ENCODE assay signal across 1 cellular context in the genomic region with DNA sequence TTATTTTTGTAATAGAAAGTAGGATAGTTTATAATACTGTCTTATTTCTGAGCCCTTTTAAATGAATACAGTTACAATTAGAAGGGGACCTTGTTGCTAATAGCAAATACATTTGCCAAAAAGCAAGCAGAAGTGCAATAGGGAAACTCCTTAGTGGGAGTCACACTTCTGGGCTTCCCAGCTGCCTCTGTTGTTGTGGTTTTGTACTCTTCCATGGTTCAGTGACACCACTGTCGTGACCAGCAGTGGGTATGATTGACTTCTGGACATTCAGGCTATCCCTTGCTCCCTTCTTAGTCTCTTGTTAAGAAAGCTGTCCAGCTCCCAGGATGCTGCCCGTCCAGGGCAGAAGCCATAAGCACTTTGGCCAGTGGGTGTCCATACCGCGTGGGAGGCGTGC.
TF ChIP-seq lines count a peak whose summit lies in the region.

No MANE protein-coding gene starts in this region.

TF ChIP-seq in GM12878, 131 proteins besides CTCF, POLR2A, EP300 and RAD21 (continues in another document):
- TF ChIP-seq YY1 (IDR thresholded peaks at IDR 0.05; ENCODE audit: low read depth, low read length) (no peak), FOXK2 (IDR thresholded peaks at IDR 0.05) (no peak), ZNF622 (IDR thresholded peaks at IDR 0.05) (no peak), NFIC (IDR thresholded peaks at IDR 0.05; ENCODE audit: low read depth, low read length) (peak; percentile 68; the same call in 1 of the 2 replicates), ZNF274 (IDR thresholded peaks at IDR 0.05; ENCODE audit: insufficient read depth, insufficient read length) (no peak), DPF2 (IDR thresholded peaks at IDR 0.05) (peak; percentile 58), CREM (IDR thresholded peaks at IDR 0.05; ENCODE audit: low read depth) (peak; percentile 39; the same call in 1 of the 2 replicates), KDM1A (IDR thresholded peaks at IDR 0.05; ENCODE audit: borderline replicate concordance) (no peak), LARP7 (IDR thresholded peaks at IDR 0.05) (no peak), TCF12 (IDR thresholded peaks at IDR 0.05; ENCODE audit: low read depth, low read length) (0 out of 2 replicates have a peak, but pooled peaks have one; percentile 34), BCL11A (IDR thresholded peaks at IDR 0.05; ENCODE audit: low read depth, low read length) (no peak; the same call in 1 of the 2 replicates), IKZF1 (conservative IDR thresholded peaks at IDR 0.05) (peak; percentile 46; the same call in 1 of the 2 replicates), MXI1 (IDR thresholded peaks at IDR 0.05; ENCODE audit: low read depth, low read length) (no peak), SIN3A (IDR thresholded peaks at IDR 0.05; ENCODE audit: low read depth, low read length) (no peak), EED (IDR thresholded peaks at IDR 0.05; ENCODE audit: low read depth) (peak; percentile 63; the same call in 1 of the 2 replicates), NFYA (IDR thresholded peaks at IDR 0.05; ENCODE audit: borderline replicate concordance, low read depth, low read length) (no peak), BACH1 (IDR thresholded peaks at IDR 0.05; ENCODE audit: borderline replicate concordance) (no peak; the same call in 1 of the 2 replicates), CHD2 (IDR thresholded peaks at IDR 0.05; ENCODE audit: borderline replicate concordance, low read depth, low read length) (no peak), NFXL1 (IDR thresholded peaks at IDR 0.05; ENCODE audit: borderline replicate concordance) (no peak), BHLHE40 (IDR thresholded peaks at IDR 0.05; ENCODE audit: borderline replicate concordance in 1 of 2, low read depth in 2 of 2, low read length in 1 of 2) (peak; percentile 55 to 65; a peak in 2 of 4 replicates), PAX5 (IDR thresholded peaks at IDR 0.05; ENCODE audit: borderline replicate concordance, low read depth, low read length) (peak; percentile 98), CBFB (IDR thresholded peaks at IDR 0.05; ENCODE audit: low read depth) (peak; percentile 62; the same call in 1 of the 2 replicates), SUPT20H (IDR thresholded peaks at IDR 0.05; ENCODE audit: borderline replicate concordance, control insufficient read depth, low read depth, low read length) (no peak), KAT2A (conservative IDR thresholded peaks at IDR 0.05; ENCODE audit: control insufficient read depth, low read depth, low read length) (no peak), BRCA1 (IDR thresholded peaks at IDR 0.05; ENCODE audit: low read depth, low read length) (no peak), RAD51 (IDR thresholded peaks at IDR 0.05) (no peak), IRF4 (IDR thresholded peaks at IDR 0.05; ENCODE audit: low read depth, low read length) (0 out of 2 replicates have a peak, but pooled peaks have one; percentile 22), TBL1XR1 (IDR thresholded peaks at IDR 0.05; ENCODE audit: low read depth, low read length) (0 out of 2 replicates have a peak, but pooled peaks have one; percentile 40), HDGF (IDR thresholded peaks at IDR 0.05) (no peak), POLR2AphosphoS2 (IDR thresholded peaks at IDR 0.05; ENCODE audit: low read depth, low read length) (no peak), RUNX3 (IDR thresholded peaks at IDR 0.05; ENCODE audit: low read length) (peak; percentile 94), SPI1 (IDR thresholded peaks at IDR 0.05; ENCODE audit: borderline replicate concordance, insufficient read depth, low read depth, low read length) (peak; percentile 25; the same call in 1 of the 2 replicates), ZBED1 (IDR thresholded peaks at IDR 0.05; ENCODE audit: borderline replicate concordance) (peak; percentile 94; the same call in 1 of the 2 replicates), RB1 (IDR thresholded peaks at IDR 0.05; ENCODE audit: borderline replicate concordance) (no peak), ZZZ3 (IDR thresholded peaks at IDR 0.05; ENCODE audit: control insufficient read depth, insufficient read length, low read depth) (no peak)
- TF ChIP-seq, protein P1, sequence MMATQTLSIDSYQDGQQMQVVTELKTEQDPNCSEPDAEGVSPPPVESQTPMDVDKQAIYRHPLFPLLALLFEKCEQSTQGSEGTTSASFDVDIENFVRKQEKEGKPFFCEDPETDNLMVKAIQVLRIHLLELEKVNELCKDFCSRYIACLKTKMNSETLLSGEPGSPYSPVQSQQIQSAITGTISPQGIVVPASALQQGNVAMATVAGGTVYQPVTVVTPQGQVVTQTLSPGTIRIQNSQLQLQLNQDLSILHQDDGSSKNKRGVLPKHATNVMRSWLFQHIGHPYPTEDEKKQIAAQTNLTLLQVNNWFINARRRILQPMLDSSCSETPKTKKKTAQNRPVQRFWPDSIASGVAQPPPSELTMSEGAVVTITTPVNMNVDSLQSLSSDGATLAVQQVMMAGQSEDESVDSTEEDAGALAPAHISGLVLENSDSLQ (IDR thresholded peaks at IDR 0.05), result 0 out of 2 replicates have a peak, but pooled peaks have one; percentile 33
- TF ChIP-seq, protein P2, sequence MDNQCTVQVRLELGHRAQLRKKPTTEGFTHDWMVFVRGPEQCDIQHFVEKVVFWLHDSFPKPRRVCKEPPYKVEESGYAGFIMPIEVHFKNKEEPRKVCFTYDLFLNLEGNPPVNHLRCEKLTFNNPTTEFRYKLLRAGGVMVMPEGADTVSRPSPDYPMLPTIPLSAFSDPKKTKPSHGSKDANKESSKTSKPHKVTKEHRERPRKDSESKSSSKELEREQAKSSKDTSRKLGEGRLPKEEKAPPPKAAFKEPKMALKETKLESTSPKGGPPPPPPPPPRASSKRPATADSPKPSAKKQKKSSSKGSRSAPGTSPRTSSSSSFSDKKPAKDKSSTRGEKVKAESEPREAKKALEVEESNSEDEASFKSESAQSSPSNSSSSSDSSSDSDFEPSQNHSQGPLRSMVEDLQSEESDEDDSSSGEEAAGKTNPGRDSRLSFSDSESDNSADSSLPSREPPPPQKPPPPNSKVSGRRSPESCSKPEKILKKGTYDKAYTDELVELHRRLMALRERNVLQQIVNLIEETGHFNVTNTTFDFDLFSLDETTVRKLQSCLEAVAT (IDR thresholded peaks at IDR 0.05), result no peak
- TF ChIP-seq, protein P3, sequence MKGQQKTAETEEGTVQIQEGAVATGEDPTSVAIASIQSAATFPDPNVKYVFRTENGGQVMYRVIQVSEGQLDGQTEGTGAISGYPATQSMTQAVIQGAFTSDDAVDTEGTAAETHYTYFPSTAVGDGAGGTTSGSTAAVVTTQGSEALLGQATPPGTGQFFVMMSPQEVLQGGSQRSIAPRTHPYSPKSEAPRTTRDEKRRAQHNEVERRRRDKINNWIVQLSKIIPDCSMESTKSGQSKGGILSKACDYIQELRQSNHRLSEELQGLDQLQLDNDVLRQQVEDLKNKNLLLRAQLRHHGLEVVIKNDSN (IDR thresholded peaks at IDR 0.05; ENCODE audit: borderline replicate concordance, extremely low read length, insufficient read depth, low read depth, low read length), result no peak
- TF ChIP-seq, protein P4, sequence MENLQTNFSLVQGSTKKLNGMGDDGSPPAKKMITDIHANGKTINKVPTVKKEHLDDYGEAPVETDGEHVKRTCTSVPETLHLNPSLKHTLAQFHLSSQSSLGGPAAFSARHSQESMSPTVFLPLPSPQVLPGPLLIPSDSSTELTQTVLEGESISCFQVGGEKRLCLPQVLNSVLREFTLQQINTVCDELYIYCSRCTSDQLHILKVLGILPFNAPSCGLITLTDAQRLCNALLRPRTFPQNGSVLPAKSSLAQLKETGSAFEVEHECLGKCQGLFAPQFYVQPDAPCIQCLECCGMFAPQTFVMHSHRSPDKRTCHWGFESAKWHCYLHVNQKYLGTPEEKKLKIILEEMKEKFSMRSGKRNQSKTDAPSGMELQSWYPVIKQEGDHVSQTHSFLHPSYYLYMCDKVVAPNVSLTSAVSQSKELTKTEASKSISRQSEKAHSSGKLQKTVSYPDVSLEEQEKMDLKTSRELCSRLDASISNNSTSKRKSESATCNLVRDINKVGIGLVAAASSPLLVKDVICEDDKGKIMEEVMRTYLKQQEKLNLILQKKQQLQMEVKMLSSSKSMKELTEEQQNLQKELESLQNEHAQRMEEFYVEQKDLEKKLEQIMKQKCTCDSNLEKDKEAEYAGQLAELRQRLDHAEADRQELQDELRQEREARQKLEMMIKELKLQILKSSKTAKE (IDR thresholded peaks at IDR 0.05; ENCODE audit: low read depth, poor library complexity, severe bottlenecking), result no peak
- TF ChIP-seq, protein P5, sequence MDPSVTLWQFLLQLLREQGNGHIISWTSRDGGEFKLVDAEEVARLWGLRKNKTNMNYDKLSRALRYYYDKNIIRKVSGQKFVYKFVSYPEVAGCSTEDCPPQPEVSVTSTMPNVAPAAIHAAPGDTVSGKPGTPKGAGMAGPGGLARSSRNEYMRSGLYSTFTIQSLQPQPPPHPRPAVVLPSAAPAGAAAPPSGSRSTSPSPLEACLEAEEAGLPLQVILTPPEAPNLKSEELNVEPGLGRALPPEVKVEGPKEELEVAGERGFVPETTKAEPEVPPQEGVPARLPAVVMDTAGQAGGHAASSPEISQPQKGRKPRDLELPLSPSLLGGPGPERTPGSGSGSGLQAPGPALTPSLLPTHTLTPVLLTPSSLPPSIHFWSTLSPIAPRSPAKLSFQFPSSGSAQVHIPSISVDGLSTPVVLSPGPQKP (IDR thresholded peaks at IDR 0.05; ENCODE audit: low read depth, low read length), result no peak
- TF ChIP-seq, protein P6, sequence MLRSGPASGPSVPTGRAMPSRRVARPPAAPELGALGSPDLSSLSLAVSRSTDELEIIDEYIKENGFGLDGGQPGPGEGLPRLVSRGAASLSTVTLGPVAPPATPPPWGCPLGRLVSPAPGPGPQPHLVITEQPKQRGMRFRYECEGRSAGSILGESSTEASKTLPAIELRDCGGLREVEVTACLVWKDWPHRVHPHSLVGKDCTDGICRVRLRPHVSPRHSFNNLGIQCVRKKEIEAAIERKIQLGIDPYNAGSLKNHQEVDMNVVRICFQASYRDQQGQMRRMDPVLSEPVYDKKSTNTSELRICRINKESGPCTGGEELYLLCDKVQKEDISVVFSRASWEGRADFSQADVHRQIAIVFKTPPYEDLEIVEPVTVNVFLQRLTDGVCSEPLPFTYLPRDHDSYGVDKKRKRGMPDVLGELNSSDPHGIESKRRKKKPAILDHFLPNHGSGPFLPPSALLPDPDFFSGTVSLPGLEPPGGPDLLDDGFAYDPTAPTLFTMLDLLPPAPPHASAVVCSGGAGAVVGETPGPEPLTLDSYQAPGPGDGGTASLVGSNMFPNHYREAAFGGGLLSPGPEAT (IDR thresholded peaks at IDR 0.05; ENCODE audit: low read depth), result 0 out of 2 replicates have a peak, but pooled peaks have one; percentile 42
- TF ChIP-seq, protein P7, sequence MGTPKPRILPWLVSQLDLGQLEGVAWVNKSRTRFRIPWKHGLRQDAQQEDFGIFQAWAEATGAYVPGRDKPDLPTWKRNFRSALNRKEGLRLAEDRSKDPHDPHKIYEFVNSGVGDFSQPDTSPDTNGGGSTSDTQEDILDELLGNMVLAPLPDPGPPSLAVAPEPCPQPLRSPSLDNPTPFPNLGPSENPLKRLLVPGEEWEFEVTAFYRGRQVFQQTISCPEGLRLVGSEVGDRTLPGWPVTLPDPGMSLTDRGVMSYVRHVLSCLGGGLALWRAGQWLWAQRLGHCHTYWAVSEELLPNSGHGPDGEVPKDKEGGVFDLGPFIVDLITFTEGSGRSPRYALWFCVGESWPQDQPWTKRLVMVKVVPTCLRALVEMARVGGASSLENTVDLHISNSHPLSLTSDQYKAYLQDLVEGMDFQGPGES (IDR thresholded peaks at IDR 0.05), result no peak
- TF ChIP-seq, protein P8, sequence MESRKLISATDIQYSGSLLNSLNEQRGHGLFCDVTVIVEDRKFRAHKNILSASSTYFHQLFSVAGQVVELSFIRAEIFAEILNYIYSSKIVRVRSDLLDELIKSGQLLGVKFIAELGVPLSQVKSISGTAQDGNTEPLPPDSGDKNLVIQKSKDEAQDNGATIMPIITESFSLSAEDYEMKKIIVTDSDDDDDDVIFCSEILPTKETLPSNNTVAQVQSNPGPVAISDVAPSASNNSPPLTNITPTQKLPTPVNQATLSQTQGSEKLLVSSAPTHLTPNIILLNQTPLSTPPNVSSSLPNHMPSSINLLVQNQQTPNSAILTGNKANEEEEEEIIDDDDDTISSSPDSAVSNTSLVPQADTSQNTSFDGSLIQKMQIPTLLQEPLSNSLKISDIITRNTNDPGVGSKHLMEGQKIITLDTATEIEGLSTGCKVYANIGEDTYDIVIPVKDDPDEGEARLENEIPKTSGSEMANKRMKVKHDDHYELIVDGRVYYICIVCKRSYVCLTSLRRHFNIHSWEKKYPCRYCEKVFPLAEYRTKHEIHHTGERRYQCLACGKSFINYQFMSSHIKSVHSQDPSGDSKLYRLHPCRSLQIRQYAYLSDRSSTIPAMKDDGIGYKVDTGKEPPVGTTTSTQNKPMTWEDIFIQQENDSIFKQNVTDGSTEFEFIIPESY (IDR thresholded peaks at IDR 0.05), result no peak
- TF ChIP-seq, protein P9, sequence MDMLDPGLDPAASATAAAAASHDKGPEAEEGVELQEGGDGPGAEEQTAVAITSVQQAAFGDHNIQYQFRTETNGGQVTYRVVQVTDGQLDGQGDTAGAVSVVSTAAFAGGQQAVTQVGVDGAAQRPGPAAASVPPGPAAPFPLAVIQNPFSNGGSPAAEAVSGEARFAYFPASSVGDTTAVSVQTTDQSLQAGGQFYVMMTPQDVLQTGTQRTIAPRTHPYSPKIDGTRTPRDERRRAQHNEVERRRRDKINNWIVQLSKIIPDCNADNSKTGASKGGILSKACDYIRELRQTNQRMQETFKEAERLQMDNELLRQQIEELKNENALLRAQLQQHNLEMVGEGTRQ (IDR thresholded peaks at IDR 0.05; ENCODE audit: borderline replicate concordance, low read depth, low read length), result no peak
- TF ChIP-seq, protein P10, sequence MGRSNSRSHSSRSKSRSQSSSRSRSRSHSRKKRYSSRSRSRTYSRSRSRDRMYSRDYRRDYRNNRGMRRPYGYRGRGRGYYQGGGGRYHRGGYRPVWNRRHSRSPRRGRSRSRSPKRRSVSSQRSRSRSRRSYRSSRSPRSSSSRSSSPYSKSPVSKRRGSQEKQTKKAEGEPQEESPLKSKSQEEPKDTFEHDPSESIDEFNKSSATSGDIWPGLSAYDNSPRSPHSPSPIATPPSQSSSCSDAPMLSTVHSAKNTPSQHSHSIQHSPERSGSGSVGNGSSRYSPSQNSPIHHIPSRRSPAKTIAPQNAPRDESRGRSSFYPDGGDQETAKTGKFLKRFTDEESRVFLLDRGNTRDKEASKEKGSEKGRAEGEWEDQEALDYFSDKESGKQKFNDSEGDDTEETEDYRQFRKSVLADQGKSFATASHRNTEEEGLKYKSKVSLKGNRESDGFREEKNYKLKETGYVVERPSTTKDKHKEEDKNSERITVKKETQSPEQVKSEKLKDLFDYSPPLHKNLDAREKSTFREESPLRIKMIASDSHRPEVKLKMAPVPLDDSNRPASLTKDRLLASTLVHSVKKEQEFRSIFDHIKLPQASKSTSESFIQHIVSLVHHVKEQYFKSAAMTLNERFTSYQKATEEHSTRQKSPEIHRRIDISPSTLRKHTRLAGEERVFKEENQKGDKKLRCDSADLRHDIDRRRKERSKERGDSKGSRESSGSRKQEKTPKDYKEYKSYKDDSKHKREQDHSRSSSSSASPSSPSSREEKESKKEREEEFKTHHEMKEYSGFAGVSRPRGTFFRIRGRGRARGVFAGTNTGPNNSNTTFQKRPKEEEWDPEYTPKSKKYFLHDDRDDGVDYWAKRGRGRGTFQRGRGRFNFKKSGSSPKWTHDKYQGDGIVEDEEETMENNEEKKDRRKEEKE (IDR thresholded peaks at IDR 0.05), result no peak
